8 cellular contexts compared by ENCODE assay signal in genomic region chr1:173478099-173478555, GRCh38. TPM values are rescaled to one million over a fixed set of nuclear protein-coding genes. Genes with fewer than 3 reads are reported as not detected.
DNase-seq lines count a peak whose midpoint lies in the region; ATAC-seq lines count a peak whose summit lies in the region.

No MANE protein-coding gene starts in this region.

- peak overlapping the region; percentile 92 for H3K4me3 Mint-ChIP-seq in activated T-helper 2 cell treated with anti-CD3 and anti-CD28 coated beads, Interferon-gamma antibody, Interleukin-2, Interleukin-4, amounts not matched to agents 10 μg/mL and 5 μg/mL and 100 μg/mL, durations not matched to agents 14 hours and 24 hours and 36 hours (ENCODE audit: low read depth)

- H3K79me1 ChIP-seq in neuronal stem cell (ENCODE audit: low read depth, low read length): peaks cover 11% of the 10 kb centered on the region

- H3K27me3 Mint-ChIP-seq in activated T-helper 2 cell treated with anti-CD3 and anti-CD28 coated beads, Interferon-gamma antibody, Interleukin-2, Interleukin-4, amounts not matched to agents 10 μg/mL and 5 μg/mL and 100 μg/mL, durations not matched to agents 14 hours and 24 hours and 36 hours (ENCODE audit: low read depth): no peaks in the 10 kb centered on the region

- peak overlapping the region; percentile 31 for H3K18ac ChIP-seq in neuronal stem cell (ENCODE audit: low read length)

- no peaks in the 10 kb centered on the region for H3K27me3 ChIP-seq in neuronal stem cell (ENCODE audit: control insufficient read depth in 3 of 3, insufficient read depth in 3 of 3, low read depth in 1 of 3, low read length in 3 of 3)

- no peak overlapping the region for H3K4ac ChIP-seq in neuronal stem cell (ENCODE audit: low read length)

- in situ Hi-C loops in KBM-7 (cut with MboI; ENCODE audit: low pct_unique_long_range_greater_than_20kb, low sequenced_read_pairs): no loop called here

- H2AFZ ChIP-seq in neuronal stem cell (ENCODE audit: low read length): peak overlapping the region; percentile 94

- DNase-seq in D341Med (ENCODE audit: low spot score) (peak; percentile 45), KBM-7 (peak; percentile 41), glomerular visceral epithelial cell (ENCODE audit: extremely low spot score) (peak; percentile 54), neuronal stem cell (ENCODE audit: low spot score) (no peak)
- DNase-seq in activated T-helper 2 cell treated with anti-CD3 and anti-CD28 coated beads, Interferon-gamma antibody, Interleukin-2, Interleukin-4, amounts not matched to agents 10 μg/mL and 5 μg/mL and 100 μg/mL, durations not matched to agents 14 hours and 24 hours and 36 hours (ENCODE audit: low spot score): no peak
- no peak for DNase-seq in effector CD8-positive, alpha-beta T cell (lab: John Stamatoyannopoulos, UW)
- DNase-seq in stimulated activated CD4-positive, alpha-beta T cell treated with anti-CD3 and anti-CD28 coated beads, Interleukin-4, amount 100 ng/mL, for 4 hours: no peak

- H2BK12ac ChIP-seq in neuronal stem cell (ENCODE audit: low read length): no peak overlapping the region

- H3K4me2 ChIP-seq in neuronal stem cell (ENCODE audit: insufficient read depth, low read length, poor library complexity, severe bottlenecking): peak overlapping the region; percentile 92

- no peak overlapping the region for H4K8ac ChIP-seq in neuronal stem cell (ENCODE audit: low read depth, low read length)

- H3K9me3 ChIP-seq in neuronal stem cell (replicated peaks in 1 of 2; ENCODE audit: control insufficient read depth in 2 of 2, insufficient read depth in 1 of 2, low read depth in 1 of 2, low read length in 2 of 2): peaks cover 0 to under 1% of the 10 kb centered on the region in 2 donors

- no peak overlapping the region for H2BK15ac ChIP-seq in neuronal stem cell (ENCODE audit: low read length)

- ATAC-seq in HG02981 (IDR thresholded peaks at IDR 0.05; ENCODE audit: unreplicated experiment): no peak

- WGBS in neuronal stem cell (ENCODE audit: extremely low coverage in 2 of 2, insufficient read length in 2 of 2, insufficient replicate concordance in 1 of 2), 2 donors: no CpG with 5 or more reads among the region's 9 CpGs

- H3K14ac ChIP-seq in neuronal stem cell (ENCODE audit: low read length): no peak overlapping the region

- H3K9ac ChIP-seq in neuronal stem cell (ENCODE audit: low read depth, low read length, poor library complexity): peak overlapping the region; percentile 53

- peak overlapping the region; percentile 78 for H3K27ac Mint-ChIP-seq in activated T-helper 2 cell treated with anti-CD3 and anti-CD28 coated beads, Interferon-gamma antibody, Interleukin-2, Interleukin-4, amounts not matched to agents 10 μg/mL and 5 μg/mL and 100 μg/mL, durations not matched to agents 14 hours and 24 hours and 36 hours

- peaks cover 19 to 45% of the 10 kb centered on the region in 2 donors for H3K36me3 ChIP-seq in neuronal stem cell (replicated peaks in 1 of 2; ENCODE audit: control insufficient read depth in 2 of 2, insufficient read depth in 2 of 2, low read length in 2 of 2)

- H2BK5ac ChIP-seq in neuronal stem cell (ENCODE audit: low read length): peak overlapping the region; percentile 97

- intact Hi-C loops in activated T-helper 2 cell treated with anti-CD3 and anti-CD28 coated beads, Interferon-gamma antibody, Interleukin-2, Interleukin-4, amounts not matched to agents 10 μg/mL and 5 μg/mL and 100 μg/mL, durations not matched to agents 14 hours and 24 hours and 36 hours (cut with micrococcal nuclease): loop anchor here (5.0 to 10.0 kb wide), 4 partner anchors 544 to 1693 kb away; partner anchors contain the start of genes METTL13, MRPS14 and RC3H1

- peak overlapping the region; percentile 95 to 99 for H3K4me3 ChIP-seq in neuronal stem cell (ENCODE audit: low read length in 2 of 2)

- no peak overlapping the region for H3K23ac ChIP-seq in neuronal stem cell (ENCODE audit: low read depth, low read length, poor library complexity)

- H3K36me3 Mint-ChIP-seq in activated T-helper 2 cell treated with anti-CD3 and anti-CD28 coated beads, Interferon-gamma antibody, Interleukin-2, Interleukin-4, amounts not matched to agents 10 μg/mL and 5 μg/mL and 100 μg/mL, durations not matched to agents 14 hours and 24 hours and 36 hours (ENCODE audit: low read depth): peaks cover 55% of the 10 kb centered on the region

- H3K4me1 ChIP-seq in neuronal stem cell (ENCODE audit: control insufficient read depth in 2 of 2, insufficient read depth in 1 of 2, low read depth in 1 of 2, low read length in 2 of 2): peaks cover 8 to 9% of the 10 kb centered on the region in 2 donors

- no peak overlapping the region for H3K27ac ChIP-seq in neuronal stem cell (replicated peaks; ENCODE audit: low read length)

- no peak overlapping the region for H2BK120ac ChIP-seq in neuronal stem cell (ENCODE audit: low read depth, low read length)

- peaks cover 54% of the 10 kb centered on the region for H3K4me1 Mint-ChIP-seq in activated T-helper 2 cell treated with anti-CD3 and anti-CD28 coated beads, Interferon-gamma antibody, Interleukin-2, Interleukin-4, amounts not matched to agents 10 μg/mL and 5 μg/mL and 100 μg/mL, durations not matched to agents 14 hours and 24 hours and 36 hours (ENCODE audit: low read depth)

- no peak overlapping the region for H2AK5ac ChIP-seq in neuronal stem cell (ENCODE audit: low read depth, low read length)

- H4K91ac ChIP-seq in neuronal stem cell (ENCODE audit: low read depth, low read length, poor library complexity): no peak overlapping the region

- H3K9me3 Mint-ChIP-seq in activated T-helper 2 cell treated with anti-CD3 and anti-CD28 coated beads, Interferon-gamma antibody, Interleukin-2, Interleukin-4, amounts not matched to agents 10 μg/mL and 5 μg/mL and 100 μg/mL, durations not matched to agents 14 hours and 24 hours and 36 hours: no peaks in the 10 kb centered on the region

RNA-seq across cellular contexts. Expression of gene PRDX6, which starts 1.0 kb away (rescaled TPM):
- 148 and 150 TPM in 2 replicates for total RNA-seq in activated T-helper 2 cell treated with anti-CD3 and anti-CD28 coated beads, Interferon-gamma antibody, Interleukin-2, Interleukin-4, amounts not matched to agents 10 μg/mL and 5 μg/mL and 100 μg/mL, durations not matched to agents 14 hours and 24 hours and 36 hours
- polyA plus RNA-seq in neuronal stem cell (2013, experiment 1 of 2): 225 TPM
- polyA plus RNA-seq in neuronal stem cell (2013, experiment 2 of 2): 224 TPM

Comparison
In these comparisons a context has a peak if more than half of its experiments do, and no peak if none do; other contexts are left out.
1. DNase-seq: peak in D341Med (single experiment), KBM-7 (single experiment) and glomerular visceral epithelial cell (single experiment); none in activated T-helper 2 cell treated with anti-CD3 and anti-CD28 coated beads, Interferon-gamma antibody, Interleukin-2, Interleukin-4, amounts not matched to agents 10 μg/mL and 5 μg/mL and 100 μg/mL, durations not matched to agents 14 hours and 24 hours and 36 hours (single experiment), neuronal stem cell (single experiment), effector CD8-positive, alpha-beta T cell (single experiment) and stimulated activated CD4-positive, alpha-beta T cell treated with anti-CD3 and anti-CD28 coated beads, Interleukin-4, amount 100 ng/mL, for 4 hours (0 of 2).